ENCODE assay signal across 14 cellular contexts in genomic region chr22:20946080-20946986, GRCh38. TPM values are rescaled to one million over a fixed set of nuclear protein-coding genes. Genes with fewer than 3 reads are reported as not detected.
DNase-seq lines count a peak whose midpoint lies in the region; ATAC-seq, FAIRE-seq and TF ChIP-seq lines count a peak whose summit lies in the region.
"Had no signal": no experiment of that assay in that cellular context is flagged by ENCODE, and none has a peak within 500 bp of the region (broad histone marks: within the 10 kb centered on the region; RNA-seq: fewer than 3 reads in every experiment).

No MANE protein-coding gene starts in this region.

- peaks cover 15% of the 10 kb centered on the region for H3K4me1 ChIP-seq in astrocyte (ENCODE audit: insufficient read depth, low read length)
- H3K4me1 ChIP-seq: prostate gland had no signal

- ATAC-seq in stimulated activated naive CD8-positive, alpha-beta T cell treated with anti-CD3 and anti-CD28 coated beads, Interleukin-15, amount 100 ng/mL, for 72 hours: no peak
- no peak for ATAC-seq in GM21619 (IDR thresholded peaks at IDR 0.05; ENCODE audit: unreplicated experiment)
- ATAC-seq in HG03196 (IDR thresholded peaks at IDR 0.05; ENCODE audit: unreplicated experiment): no peak
- no peak for ATAC-seq in GM21526 (IDR thresholded peaks at IDR 0.05; ENCODE audit: low FRiP score, unreplicated experiment)

- H3K4me1 Mint-ChIP-seq in stimulated activated naive CD8-positive, alpha-beta T cell treated with anti-CD3 and anti-CD28 coated beads, Interleukin-15, Interleukin-2, amounts not matched to agents 100 ng/mL and 50 ng/mL, for 24 hours (ENCODE audit: low read depth): peaks cover 59% of the 10 kb centered on the region
- peaks cover 77% of the 10 kb centered on the region for H3K4me1 Mint-ChIP-seq in stimulated activated naive CD8-positive, alpha-beta T cell treated with anti-CD3 and anti-CD28 coated beads, Interleukin-15, amount 100 ng/mL, for 72 hours
- H3K4me1 Mint-ChIP-seq in astrocyte (ENCODE audit: low read depth, unreplicated experiment) (peaks cover 26% of the 10 kb centered on the region), immature natural killer cell (peaks cover 72 to 79% of the 10 kb centered on the region in 2 donors)

- H3K4me2 ChIP-seq in astrocyte (ENCODE audit: low read length): peak overlapping the region; percentile 43
- H3K4me2 ChIP-seq: PC-9 had no signal

- H3K79me2 ChIP-seq in astrocyte (ENCODE audit: insufficient read depth, low read length): peaks cover 94% of the 10 kb centered on the region

- H3K27ac ChIP-seq in astrocyte (ENCODE audit: low read depth, low read length): peak overlapping the region; percentile 2
- H3K27ac ChIP-seq: PC-9, prostate gland had no signal

- H3K27me3 ChIP-seq in astrocyte (ENCODE audit: insufficient read depth, low read length): no peaks in the 10 kb centered on the region

- no peaks in the 10 kb centered on the region for H3K27me3 Mint-ChIP-seq in stimulated activated naive CD8-positive, alpha-beta T cell treated with anti-CD3 and anti-CD28 coated beads, Interleukin-15, Interleukin-2, amounts not matched to agents 100 ng/mL and 50 ng/mL, for 24 hours
- H3K27me3 Mint-ChIP-seq in stimulated activated naive CD8-positive, alpha-beta T cell treated with anti-CD3 and anti-CD28 coated beads, Interleukin-15, amount 100 ng/mL, for 72 hours: no peaks in the 10 kb centered on the region
- H3K27me3 Mint-ChIP-seq in astrocyte (ENCODE audit: low read depth, unreplicated experiment) (no peaks in the 10 kb centered on the region), immature natural killer cell (ENCODE audit: low read depth in 3 of 3) (peaks cover 0 to 2% (median 1%) of the 10 kb centered on the region in 3 donors)
- H3K27me3 Mint-ChIP-seq: activated naive CD8-positive, alpha-beta T cell treated with anti-CD3 and anti-CD28 coated beads for 36 hours had no signal

- peaks cover 94% of the 10 kb centered on the region for H4K20me1 ChIP-seq in astrocyte (ENCODE audit: insufficient read depth, low read length)

- H3K9me3 Mint-ChIP-seq in stimulated activated naive CD8-positive, alpha-beta T cell treated with anti-CD3 and anti-CD28 coated beads, Interleukin-15, Interleukin-2, amounts not matched to agents 100 ng/mL and 50 ng/mL, for 24 hours: no peaks in the 10 kb centered on the region
- no peaks in the 10 kb centered on the region for H3K9me3 Mint-ChIP-seq in stimulated activated naive CD8-positive, alpha-beta T cell treated with anti-CD3 and anti-CD28 coated beads, Interleukin-15, amount 100 ng/mL, for 72 hours
- no peaks in the 10 kb centered on the region for H3K9me3 Mint-ChIP-seq in astrocyte (ENCODE audit: unreplicated experiment)
- no peaks in the 10 kb centered on the region for H3K9me3 Mint-ChIP-seq in immature natural killer cell
- H3K9me3 Mint-ChIP-seq: activated naive CD8-positive, alpha-beta T cell treated with anti-CD3 and anti-CD28 coated beads for 36 hours had no signal

- no peak for TF ChIP-seq CTCF in astrocyte (IDR thresholded peaks at IDR 0.05; ENCODE audit: insufficient read depth, low read depth, low read length)

- no peaks in the 10 kb centered on the region for H3K9me3 ChIP-seq in astrocyte (ENCODE audit: insufficient read depth, low read depth, low read length)
- H3K9me3 ChIP-seq: prostate gland had no signal

- no peak overlapping the region for H2AFZ ChIP-seq in astrocyte (ENCODE audit: low read depth, low read length)
- H2AFZ ChIP-seq: PC-9 had no signal

- H3K27ac Mint-ChIP-seq in stimulated activated naive CD8-positive, alpha-beta T cell treated with anti-CD3 and anti-CD28 coated beads, Interleukin-15, Interleukin-2, amounts not matched to agents 100 ng/mL and 50 ng/mL, for 24 hours: peak overlapping the region; percentile 49
- peak overlapping the region in 1 of 2 donors; percentile 69 for H3K27ac Mint-ChIP-seq in stimulated activated naive CD8-positive, alpha-beta T cell treated with anti-CD3 and anti-CD28 coated beads, Interleukin-15, amount 100 ng/mL, for 72 hours
- H3K27ac Mint-ChIP-seq in astrocyte (ENCODE audit: unreplicated experiment) (peak overlapping the region; percentile 59), immature natural killer cell (peak overlapping the region; percentile 45 to 84 (median 68))
- H3K27ac Mint-ChIP-seq: activated naive CD8-positive, alpha-beta T cell treated with anti-CD3 and anti-CD28 coated beads for 36 hours had no signal

- H3K9ac ChIP-seq in astrocyte (ENCODE audit: low read length): no peak overlapping the region

- H3K4me3 ChIP-seq in astrocyte (ENCODE audit: insufficient read depth, low read depth, low read length): no peak overlapping the region
- H3K4me3 ChIP-seq: PC-9, prostate gland had no signal

- DNase-seq in stimulated activated naive CD8-positive, alpha-beta T cell treated with anti-CD3 and anti-CD28 coated beads, Interleukin-15, amount 100 ng/mL, for 72 hours: no peak
- peak; percentile 47 for DNase-seq in astrocyte (ENCODE audit: low read depth)
- no peak for DNase-seq in immature natural killer cell
- DNase-seq in NCI-H774 (lab: John Stamatoyannopoulos, UW): no peak
- DNase-seq: activated naive CD8-positive, alpha-beta T cell treated with anti-CD3 and anti-CD28 coated beads for 36 hours; islet precursor cell; NCI-H1930 had no signal

- H3K36me3 Mint-ChIP-seq in stimulated activated naive CD8-positive, alpha-beta T cell treated with anti-CD3 and anti-CD28 coated beads, Interleukin-15, Interleukin-2, amounts not matched to agents 100 ng/mL and 50 ng/mL, for 24 hours (ENCODE audit: low read depth): peaks cover 58% of the 10 kb centered on the region
- H3K36me3 Mint-ChIP-seq in astrocyte (ENCODE audit: low read depth, unreplicated experiment) (no peaks in the 10 kb centered on the region), immature natural killer cell (peaks cover 0 to 11% (median 9%) of the 10 kb centered on the region in 3 donors)

- FAIRE-seq in astrocyte (lab: Jason Lieb, UNC): no peak
- FAIRE-seq: urothelium cell line had no signal

- H3K36me3 ChIP-seq in astrocyte (ENCODE audit: insufficient read depth, low read length): peaks cover 13% of the 10 kb centered on the region

- H3K4me3 Mint-ChIP-seq in stimulated activated naive CD8-positive, alpha-beta T cell treated with anti-CD3 and anti-CD28 coated beads, Interleukin-15, Interleukin-2, amounts not matched to agents 100 ng/mL and 50 ng/mL, for 24 hours: no peak overlapping the region
- H3K4me3 Mint-ChIP-seq in stimulated activated naive CD8-positive, alpha-beta T cell treated with anti-CD3 and anti-CD28 coated beads, Interleukin-15, amount 100 ng/mL, for 72 hours: no peak overlapping the region
- H3K4me3 Mint-ChIP-seq in astrocyte (ENCODE audit: unreplicated experiment): no peak overlapping the region
- H3K4me3 Mint-ChIP-seq in immature natural killer cell: peak overlapping the region in 2 of 5 donors; percentile 8 to 18
- H3K4me3 Mint-ChIP-seq: activated naive CD8-positive, alpha-beta T cell treated with anti-CD3 and anti-CD28 coated beads for 36 hours had no signal

RNA-seq across cellular contexts. Expression of gene AIFM3, which starts 20.7 kb away (rescaled TPM):
- 0.48 and 0.67 TPM in 2 replicates for total RNA-seq in astrocyte
- polyA plus RNA-seq in immature natural killer cell: 1 to 10 TPM in 1 of 3 donors, under 1 TPM in 1, not detected in 1; 0.30 to 1.4 TPM

RNA-seq across cellular contexts. Expression of gene CRKL, which starts 29.1 kb away (rescaled TPM):
- total RNA-seq in astrocyte: 59.5 and 63.0 TPM in 2 replicates
- 10 to 100 TPM; 26.7 to 50.7 (median 43.1) TPM for polyA plus RNA-seq in immature natural killer cell

RNA-seq across cellular contexts. Expression of gene LZTR1, which starts 35.8 kb away (rescaled TPM):
- total RNA-seq in astrocyte: 62.0 and 68.9 TPM in 2 replicates
- 10 to 100 TPM in 2 of 3 donors, 1 to 10 TPM in 1; 8.1 to 18.4 (median 11.1) TPM for polyA plus RNA-seq in immature natural killer cell

RNA-seq across cellular contexts. Expression of gene THAP7, which starts 55.6 kb away (rescaled TPM):
- total RNA-seq in astrocyte: 12.1 and 12.2 TPM in 2 replicates
- polyA plus RNA-seq in immature natural killer cell: 10 to 100 TPM; 28.9 to 41.4 (median 32.9) TPM
